8 cellular contexts compared by ENCODE assay signal in the genomic region with DNA sequence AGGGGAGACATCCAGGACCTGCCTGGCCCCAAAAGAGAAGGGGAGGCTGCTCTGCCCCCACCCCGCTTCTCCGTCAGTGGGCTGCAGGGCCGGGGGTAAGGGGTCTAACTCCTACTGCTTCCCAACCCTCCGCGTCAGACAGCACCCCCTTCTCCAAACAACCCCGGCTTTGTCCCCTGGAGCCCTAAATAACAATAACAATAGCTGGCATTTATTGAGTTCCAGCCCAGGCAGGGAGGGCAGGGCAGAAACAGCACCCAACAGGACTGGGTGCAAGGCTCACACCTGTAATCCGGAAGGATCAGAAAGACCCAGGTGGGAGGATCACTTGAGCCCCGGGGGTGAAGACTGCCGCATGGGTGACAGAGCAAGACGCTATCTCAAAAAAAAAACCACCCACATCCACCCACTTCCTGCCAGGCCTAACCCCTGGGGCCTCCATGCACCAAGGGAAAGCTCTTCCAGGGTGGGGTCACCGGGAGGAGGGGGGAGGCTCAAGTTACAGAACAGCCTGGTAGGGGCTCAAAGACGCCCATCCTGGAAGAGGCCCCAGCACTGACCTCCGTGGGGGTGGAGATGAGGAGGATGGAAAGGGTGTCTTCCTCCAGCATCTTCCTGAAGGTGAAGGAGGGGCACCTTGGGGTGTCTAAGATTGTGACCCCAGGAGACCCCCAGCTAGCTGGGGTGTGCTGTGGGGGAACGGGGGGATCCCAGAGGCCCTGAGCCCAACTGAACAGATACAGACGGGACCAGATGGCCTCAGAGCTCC. TPM values are rescaled to one million over a fixed set of nuclear protein-coding genes. Genes with fewer than 3 reads are reported as not detected.
DNase-seq lines count a peak whose midpoint lies in the region; TF ChIP-seq lines count a peak whose summit lies in the region.

No MANE protein-coding gene starts in this region.

- H3K27me3 ChIP-seq in osteoblast (ENCODE audit: insufficient read depth, low read length): peaks cover 14% of the 10 kb centered on the region

- no peak overlapping the region for H3K4me3 ChIP-seq in osteoblast (ENCODE audit: insufficient read depth, low read length)

- H3K79me2 ChIP-seq in osteoblast (ENCODE audit: insufficient read depth, low read length): no peaks in the 10 kb centered on the region

- no peaks in the 10 kb centered on the region for H4K20me1 ChIP-seq in osteoblast (ENCODE audit: insufficient read depth, low read length)

- H3K4me2 ChIP-seq in osteoblast (ENCODE audit: insufficient read depth, low read length): no peak overlapping the region

- no peaks in the 10 kb centered on the region for H3K4me1 ChIP-seq in osteoblast (ENCODE audit: insufficient read depth, low read length)

- DNase-seq in activated CD8-positive, alpha-beta memory T cell treated with anti-CD3 and anti-CD28 coated beads for 4 hours (ENCODE audit: low read depth in 2 of 2): peak; percentile 14 to 32
- DNase-seq in activated CD8-positive, alpha-beta memory T cell treated with anti-CD3 and anti-CD28 coated beads, Interleukin-2, amount 50 U/mL, for 48 hours: no peak
- peak; percentile 36 to 52 for DNase-seq in Kasumi-1 (lab: John Stamatoyannopoulos, UW)
- peak; percentile 24 for DNase-seq in activated naive CD4-positive, alpha-beta T cell treated with anti-CD3 and anti-CD28 coated beads, Interleukin-2, amount 50 U/mL, for 16 hours
- DNase-seq in stimulated activated CD8-positive, alpha-beta memory T cell treated with anti-CD3 and anti-CD28 coated beads, Interleukin-12 subunit alpha, Interleukin-12 subunit beta, amount 100 ng/mL, for 4 hours (ENCODE audit: low read depth): peak; percentile 17
- no peak for DNase-seq in NCI-H1417 treated with DMSO at 0.1 percent for 48 hours (lab: John Stamatoyannopoulos, UW)
- no peak for DNase-seq in AML-193 (lab: John Stamatoyannopoulos, UW)
- no peak for DNase-seq in osteoblast (ENCODE audit: insufficient read length, low spot score, missing footprints)

- no peaks in the 10 kb centered on the region for H3K9me3 ChIP-seq in osteoblast (ENCODE audit: low read depth, low read length)

- no peaks in the 10 kb centered on the region for H3K36me3 ChIP-seq in osteoblast (ENCODE audit: insufficient read depth, low read length)

- H2AFZ ChIP-seq in osteoblast (ENCODE audit: low read length): no peak overlapping the region

- TF ChIP-seq CTCF in osteoblast (IDR thresholded peaks at IDR 0.05; ENCODE audit: extremely low read depth, low read depth, low read length): no peak

- no peak overlapping the region for H3K27ac ChIP-seq in osteoblast (ENCODE audit: low read depth, low read length)

RNA-seq across cellular contexts. Expression of a gene that starts 1.3 kb away (rescaled TPM):
- total RNA-seq in osteoblast: under 0.01 TPM in 1 of 2 replicates, not detected in the other

RNA-seq across cellular contexts. Expression of a gene that starts 5.1 kb away (rescaled TPM):
- not detected in 2 replicates for total RNA-seq in osteoblast

RNA-seq across cellular contexts. Expression of a gene that starts 15.5 kb away (rescaled TPM):
- total RNA-seq in osteoblast: under 0.01 TPM in 1 of 2 replicates, not detected in the other

RNA-seq across cellular contexts. Expression of a gene that starts 21.4 kb away (rescaled TPM):
- total RNA-seq in osteoblast: 23.3 and 27.5 TPM in 2 replicates

RNA-seq across cellular contexts. Expression of a gene that starts 32.1 kb away (rescaled TPM):
- total RNA-seq in osteoblast: 52.2 and 85.4 TPM in 2 replicates

Comparison
In these comparisons a context has a peak if more than half of its experiments do, and no peak if none do; other contexts are left out.
1. DNase-seq: peak in activated CD8-positive, alpha-beta memory T cell treated with anti-CD3 and anti-CD28 coated beads for 4 hours (2 of 2), Kasumi-1 (2 of 2), activated naive CD4-positive, alpha-beta T cell treated with anti-CD3 and anti-CD28 coated beads, Interleukin-2, amount 50 U/mL, for 16 hours (single experiment) and stimulated activated CD8-positive, alpha-beta memory T cell treated with anti-CD3 and anti-CD28 coated beads, Interleukin-12 subunit alpha, Interleukin-12 subunit beta, amount 100 ng/mL, for 4 hours (single experiment); none in activated CD8-positive, alpha-beta memory T cell treated with anti-CD3 and anti-CD28 coated beads, Interleukin-2, amount 50 U/mL, for 48 hours (single experiment), NCI-H1417 treated with DMSO at 0.1 percent for 48 hours (single experiment), AML-193 (0 of 2) and osteoblast (single experiment).